ENCODE assay signal across 11 cellular contexts in genomic region chr14:105483300-105484068, GRCh38. TPM values are rescaled to one million over a fixed set of nuclear protein-coding genes. Genes with fewer than 3 reads are reported as not detected.
A peak's percentile ranks its signal among the peaks of the same experiment; 100 is the strongest.
DNase-seq lines count a peak whose midpoint lies in the region; ATAC-seq and FAIRE-seq lines count a peak whose summit lies in the region.
"Had no signal": no experiment of that assay in that cellular context is flagged by ENCODE, and none has a peak within 500 bp of the region (broad histone marks: within the 10 kb centered on the region; RNA-seq: fewer than 3 reads in every experiment).

No MANE protein-coding gene starts in this region.

- no peak overlapping the region for H3K4me3 Mint-ChIP-seq in activated CD4-positive, alpha-beta memory T cell treated with anti-CD3 and anti-CD28 coated beads, Interleukin-2, amount 10 ng/mL, durations not matched to agents 7 days and 5 days
- no peak overlapping the region for H3K4me3 Mint-ChIP-seq in stimulated activated memory B cell treated with anti-CD40 and anti-IgM and Interleukin-4, amounts not matched to agents 10 μg/mL and 1 μg/mL and 100 μg/mL, for 72 hours

- H3K4me1 Mint-ChIP-seq in activated CD4-positive, alpha-beta memory T cell treated with anti-CD3 and anti-CD28 coated beads, Interleukin-2, amount 10 ng/mL, durations not matched to agents 7 days and 5 days: peaks cover 54% of the 10 kb centered on the region
- peaks cover 79% of the 10 kb centered on the region for H3K4me1 Mint-ChIP-seq in stimulated activated memory B cell treated with anti-CD40 and anti-IgM and Interleukin-4, amounts not matched to agents 10 μg/mL and 1 μg/mL and 100 μg/mL, for 72 hours

- no peak for FAIRE-seq in urothelium cell line (lab: Jason Lieb, UNC)
- FAIRE-seq: A204.1 had no signal

- H3K27me3 Mint-ChIP-seq in activated CD4-positive, alpha-beta memory T cell treated with anti-CD3 and anti-CD28 coated beads, Interleukin-2, amount 10 ng/mL, durations not matched to agents 7 days and 5 days: peaks cover 12% of the 10 kb centered on the region
- H3K27me3 Mint-ChIP-seq in stimulated activated memory B cell treated with anti-CD40 and anti-IgM and Interleukin-4, amounts not matched to agents 10 μg/mL and 1 μg/mL and 100 μg/mL, for 72 hours: no peaks in the 10 kb centered on the region

- CTCF ChIA-PET in activated CD4-positive, alpha-beta memory T cell treated with anti-CD3 and anti-CD28 coated beads, Interleukin-2, amount 10 ng/mL, durations not matched to agents 7 days and 5 days (lab: Charles Lee): interaction anchor here (1.3 to 2.8 kb wide), 2 partner anchors 45 to 111 kb away, joined by 3 to 30 read pairs; no protein-coding TSS in a partner anchor

- peak overlapping the region; percentile 77 for H3K27ac ChIP-seq in layer of hippocampus (ENCODE audit: low read depth, low read length)

- no peaks in the 10 kb centered on the region for H3K9me3 Mint-ChIP-seq in activated CD4-positive, alpha-beta memory T cell treated with anti-CD3 and anti-CD28 coated beads, Interleukin-2, amount 10 ng/mL, durations not matched to agents 7 days and 5 days
- H3K9me3 Mint-ChIP-seq in stimulated activated memory B cell treated with anti-CD40 and anti-IgM and Interleukin-4, amounts not matched to agents 10 μg/mL and 1 μg/mL and 100 μg/mL, for 72 hours: no peaks in the 10 kb centered on the region

- ATAC-seq in stimulated activated memory B cell treated with anti-CD40 and anti-IgM and Interleukin-4, amounts not matched to agents 10 μg/mL and 1 μg/mL and 100 μg/mL, for 72 hours: no peak
- ATAC-seq in GM18909 (IDR thresholded peaks at IDR 0.05; ENCODE audit: poor library complexity, unreplicated experiment): no peak

- DNase-seq in DMS79 treated with DMSO at 0.1 percent for 48 hours (lab: John Stamatoyannopoulos, UW): peak; percentile 19
- no peak for DNase-seq in DMS79 (lab: John Stamatoyannopoulos, UW)
- no peak for DNase-seq in activated CD4-positive, alpha-beta memory T cell treated with anti-CD3 and anti-CD28 coated beads, Interleukin-2, amount 10 ng/mL, durations not matched to agents 7 days and 5 days
- DNase-seq in SIG-M5 treated with dmso at 0.1 percent for 504 hours (lab: John Stamatoyannopoulos, UW; ENCODE audit: unreplicated experiment): no peak
- DNase-seq in urothelium cell line (ENCODE audit: low spot score): no peak
- DNase-seq: IMR-90, NCI-H524 treated with DMSO at 0.1 percent for 48 hours had no signal

- peaks cover 20% of the 10 kb centered on the region for H3K27me3 ChIP-seq in layer of hippocampus (ENCODE audit: control insufficient read depth, insufficient read depth, low read length)

- peak overlapping the region; percentile 92 for H3K27ac Mint-ChIP-seq in activated CD4-positive, alpha-beta memory T cell treated with anti-CD3 and anti-CD28 coated beads, Interleukin-2, amount 10 ng/mL, durations not matched to agents 7 days and 5 days
- peak overlapping the region; percentile 97 for H3K27ac Mint-ChIP-seq in stimulated activated memory B cell treated with anti-CD40 and anti-IgM and Interleukin-4, amounts not matched to agents 10 μg/mL and 1 μg/mL and 100 μg/mL, for 72 hours

- POLR2A ChIA-PET in activated CD4-positive, alpha-beta memory T cell treated with anti-CD3 and anti-CD28 coated beads, Interleukin-2, amount 10 ng/mL, durations not matched to agents 7 days and 5 days (lab: Charles Lee): interaction anchor here (3.1 to 3.7 kb wide), 3 partner anchors 8 to 45 kb away, joined by 13 to 85 read pairs (median 15); partner anchors contain the start of gene TEDC1

- H3K36me3 Mint-ChIP-seq in activated CD4-positive, alpha-beta memory T cell treated with anti-CD3 and anti-CD28 coated beads, Interleukin-2, amount 10 ng/mL, durations not matched to agents 7 days and 5 days (ENCODE audit: low read depth): peaks cover 8% of the 10 kb centered on the region
- H3K36me3 Mint-ChIP-seq in stimulated activated memory B cell treated with anti-CD40 and anti-IgM and Interleukin-4, amounts not matched to agents 10 μg/mL and 1 μg/mL and 100 μg/mL, for 72 hours: peaks cover 2% of the 10 kb centered on the region

RNA-seq across cellular contexts. Expression of gene CRIP1, which starts 3.2 kb away (rescaled TPM):
- total RNA-seq in activated CD4-positive, alpha-beta memory T cell treated with anti-CD3 and anti-CD28 coated beads, Interleukin-2, amount 10 ng/mL, durations not matched to agents 7 days and 5 days: 100 to 1,000 TPM; 875 to 883 TPM
- total RNA-seq: IMR-90 had no signal

RNA-seq across cellular contexts. Expression of gene TEDC1, which starts 7.6 kb away (rescaled TPM):
- total RNA-seq in activated CD4-positive, alpha-beta memory T cell treated with anti-CD3 and anti-CD28 coated beads, Interleukin-2, amount 10 ng/mL, durations not matched to agents 7 days and 5 days: 10 to 100 TPM; 44.1 to 47.0 TPM

RNA-seq across cellular contexts. Expression of gene CRIP2, which starts 8.9 kb away (rescaled TPM):
- 1 to 10 TPM; 1.8 to 1.9 TPM for total RNA-seq in activated CD4-positive, alpha-beta memory T cell treated with anti-CD3 and anti-CD28 coated beads, Interleukin-2, amount 10 ng/mL, durations not matched to agents 7 days and 5 days

RNA-seq across cellular contexts. Expression of gene TMEM121, which starts 42.9 kb away (rescaled TPM):
- 1 to 10 TPM; 9.6 TPM for total RNA-seq in activated CD4-positive, alpha-beta memory T cell treated with anti-CD3 and anti-CD28 coated beads, Interleukin-2, amount 10 ng/mL, durations not matched to agents 7 days and 5 days
